8 cellular contexts compared by ENCODE assay signal in genomic region chr6:32244946-32245398, GRCh38. TPM values are rescaled to one million over a fixed set of nuclear protein-coding genes. Genes with fewer than 3 reads are reported as not detected.
A peak's percentile ranks its signal among the peaks of the same experiment; 100 is the strongest.
DNase-seq lines count a peak whose midpoint lies in the region; ATAC-seq and TF ChIP-seq lines count a peak whose summit lies in the region.

No MANE protein-coding gene starts in this region.

- WGBS in GM23248 (ENCODE audit: low coverage in 1 of 2, low lambda C conversion rate in 2 of 2, missing lambda C conversion rate in 2 of 2), 2 experiments = 0% methylated on average over 14 of the region's 14 CpGs

- in situ Hi-C loops in GM23248 (cut with MboI) = loop anchor here (25.0 kb wide), 1 partner anchor 167 kb away; the partner anchor contains the start of gene BTNL2

- peaks cover 11 to 20% (median 15%) of the 10 kb centered on the region in 3 donors for H3K4me1 Mint-ChIP-seq in naive B cell

- H3K36me3 ChIP-seq in GM23248 (ENCODE audit: low read depth) = no peaks in the 10 kb centered on the region

- H3K4me3 Mint-ChIP-seq in naive B cell = peak overlapping the region; percentile 40 to 80 (median 60)

- H3K27me3 ChIP-seq in GM23248 (replicated peaks; ENCODE audit: insufficient read depth) = no peaks in the 10 kb centered on the region

- H2AFZ ChIP-seq in GM23248 = peak overlapping the region; percentile 93

- peak overlapping the region in 5 of 6 donors; percentile 13 to 93 (median 53) for H3K27ac Mint-ChIP-seq in naive B cell

- H3K9ac ChIP-seq in GM23248 = peak overlapping the region; percentile 61

- H3K79me2 ChIP-seq in GM23248 (ENCODE audit: insufficient read depth) = no peaks in the 10 kb centered on the region

- no peaks in the 10 kb centered on the region for H3K9me3 ChIP-seq in GM23248 (ENCODE audit: low read depth)

- no peaks in the 10 kb centered on the region for H3F3A ChIP-seq in GM23248 (ENCODE audit: insufficient read depth)

- TF ChIP-seq POLR2A in erythroblast (IDR thresholded peaks at IDR 0.05; ENCODE audit: low read length) = no peak

- peaks cover 5% of the 10 kb centered on the region; the same call in 1 of the 2 replicates for H3K4me1 ChIP-seq in GM23248 (ENCODE audit: insufficient read depth)

- no peak overlapping the region for H3K27ac ChIP-seq in GM23248

- peak overlapping the region; percentile 39 for H3K4me3 ChIP-seq in AG10803 (ENCODE audit: low read length)
- H3K4me3 ChIP-seq in GM23248 = peak overlapping the region; percentile 60

- DNase-seq in AG10803 (ENCODE audit: low read depth) (peak; percentile 70), GM23248 (peak; percentile 82), NOMO-1 treated with dmso at 0.1 percent for 144 hours (lab: John Stamatoyannopoulos, UW; ENCODE audit: unreplicated experiment) (peak; percentile 55), erythroblast (lab: John Stamatoyannopoulos, UW) (peak; percentile 55 to 72), naive B cell (peak; percentile 68)
- DNase-seq in activated CD8-positive, alpha-beta memory T cell treated with anti-CD3 and anti-CD28 coated beads, Interleukin-2, amount 50 U/mL, for 48 hours = peak; percentile 88
- DNase-seq in stimulated activated CD8-positive, alpha-beta memory T cell treated with anti-CD3 and anti-CD28 coated beads, Interleukin-7, amount 100 ng/mL, for 1 hour (ENCODE audit: low read depth in 2 of 2) = peak; percentile 51 to 58

- ATAC-seq in naive B cell (ENCODE audit: low read depth in 2 of 2) (peak; percentile 90 to 92), HG03378 (IDR thresholded peaks at IDR 0.05; ENCODE audit: unreplicated experiment) (no peak)

- no peaks in the 10 kb centered on the region for H4K20me1 ChIP-seq in GM23248 (ENCODE audit: insufficient read depth)

- H3K36me3 Mint-ChIP-seq in naive B cell = no peaks in the 10 kb centered on the region

- no peaks in the 10 kb centered on the region for H3K9me2 ChIP-seq in GM23248 (ENCODE audit: insufficient read depth)

- H3K4me2 ChIP-seq in GM23248 (ENCODE audit: unreplicated experiment) = peak overlapping the region; percentile 77

- H3K9me3 Mint-ChIP-seq in naive B cell = no peaks in the 10 kb centered on the region

- TF ChIP-seq CTCF in AG10803 (conservative IDR thresholded peaks at IDR 0.05; ENCODE audit: low read length) = peak; percentile 85

- H3K27me3 Mint-ChIP-seq in naive B cell = no peaks in the 10 kb centered on the region

RNA-seq across cellular contexts. Expression of gene NOTCH4, which starts 21.1 kb away (rescaled TPM):
- 0.38 and 0.65 TPM in 2 replicates for total RNA-seq in GM23248 (2014; rRNA removed; shearing (Covaris generic))
- polyA plus RNA-seq in GM23248 (2016; fragmentation: Nextera tagmentation; extraction: Ambion mirVana) (1.2 TPM in 2 replicates), naive B cell (ENCODE audit: low read depth in 6 of 6) (1 to 10 TPM; 5.1 to 10.0 (median 8.4) TPM)

RNA-seq across cellular contexts. Expression of gene GPSM3, which starts 52.5 kb away (rescaled TPM):
- total RNA-seq in GM23248 (2014; rRNA removed; shearing (Covaris generic)) = 5.4 and 7.7 TPM in 2 replicates
- 6.8 and 7.3 TPM in 2 replicates for polyA plus RNA-seq in GM23248 (2016; fragmentation: Nextera tagmentation; extraction: Ambion mirVana)
- 100 to 1,000 TPM in 5 of 6 donors, 10 to 100 TPM in 1; 99.0 to 145 (median 125) TPM for polyA plus RNA-seq in naive B cell (ENCODE audit: low read depth in 6 of 6)

RNA-seq across cellular contexts. Expression of gene PBX2, which starts 55.0 kb away (rescaled TPM):
- total RNA-seq in GM23248 (2014; rRNA removed; shearing (Covaris generic)) = 25.4 and 27.6 TPM in 2 replicates
- polyA plus RNA-seq in GM23248 (2016; fragmentation: Nextera tagmentation; extraction: Ambion mirVana) (2.6 and 3.1 TPM in 2 replicates), naive B cell (ENCODE audit: low read depth in 6 of 6) (1 to 10 TPM in 5 of 6 donors, under 1 TPM in 1; 0.64 to 4.0 (median 3.1) TPM)

Comparison
In these comparisons a context has a peak if more than half of its experiments do, and no peak if none do; other contexts are left out.
1. RNA of gene GPSM3, which starts 52.5 kb away (polyA plus RNA-seq): 99.0 to 145 TPM in naive B cell; 6.8 to 7.3 TPM in GM23248; every median in the first group is over 10 times any median in the second.
2. Peak in every context shown above with its lines, with median percentiles within 50 percentile points of each other: DNase-seq.